9 cellular contexts compared by ENCODE assay signal in genomic region chr10:73601486-73601921, GRCh38. TPM values are rescaled to one million over a fixed set of nuclear protein-coding genes. Genes with fewer than 3 reads are reported as not detected.
DNase-seq lines count a peak whose midpoint lies in the region; ATAC-seq, FAIRE-seq and TF ChIP-seq lines count a peak whose summit lies in the region.
"Had no signal": no experiment of that assay in that cellular context is flagged by ENCODE, and none has a peak within 500 bp of the region (broad histone marks: within the 10 kb centered on the region; RNA-seq: fewer than 3 reads in every experiment).

No MANE protein-coding gene starts in this region.

- 0 out of 2 replicates have a peak, but pooled peaks cover 5% of the 10 kb centered on the region for H3K79me2 ChIP-seq in PC-3 (ENCODE audit: low read length)

- peak; percentile 100 for DNase-seq in PC-3
- DNase-seq in iPS-NIHi11 (ENCODE audit: low spot score) = peak; percentile 77
- DNase-seq in small intestine = peak; percentile 96
- DNase-seq in activated CD4-positive, alpha-beta T cell treated with anti-CD3 and anti-CD28 coated beads, Interleukin-2, amount 50 U/mL, for 48 hours = no peak
- DNase-seq in adrenal gland = no peak
- DNase-seq in AG08395 (ENCODE audit: low spot score) = no peak
- no peak for DNase-seq in C1 segment of cervical spinal cord (lab: John Stamatoyannopoulos, UW)
- DNase-seq: left ventricle myocardium inferior had no signal

- H3F3A ChIP-seq in PC-3 (ENCODE audit: low read length, unreplicated experiment) = peaks cover 10% of the 10 kb centered on the region

- BruUV-seq in PC-3 (replicated peaks; lab: Mats Ljungman, UMichigan) = no TSS peak

- no peak overlapping the region for H3K27ac ChIP-seq in HEK293 (ENCODE audit: extremely low read depth, low read depth, low read length)
- peak overlapping the region; percentile 53 for H3K27ac ChIP-seq in PC-3 (ENCODE audit: low read length)
- H3K27ac ChIP-seq in small intestine (ENCODE audit: low read depth in 1 of 2, low read length in 1 of 2) = peak overlapping the region; percentile 50 to 91
- no peak overlapping the region for H3K27ac ChIP-seq in adrenal gland
- H3K27ac ChIP-seq: left ventricle myocardium inferior had no signal

- H3K27me3 ChIP-seq in PC-3 (ENCODE audit: low read length) = no peaks in the 10 kb centered on the region
- no peaks in the 10 kb centered on the region for H3K27me3 ChIP-seq in small intestine (ENCODE audit: control insufficient read depth in 2 of 2, insufficient read depth in 2 of 2, low read length in 2 of 2)
- H3K27me3 ChIP-seq in adrenal gland = no peaks in the 10 kb centered on the region

- H3K4me2 ChIP-seq in PC-3 (ENCODE audit: low read length) = peak overlapping the region; percentile 51

- TF ChIP-seq POLR2A in adrenal gland (IDR thresholded peaks at IDR 0.05) = no peak

- peak; percentile 97 for ATAC-seq in PC-3

- H3K9ac ChIP-seq in PC-3 (ENCODE audit: low read length) = 0 out of 2 replicates have a peak overlapping the region, but pooled peaks have one; percentile 2

- intact Hi-C loops in PC-3 (cut with micrococcal nuclease) = loop anchor here (1.0 kb wide), 4 partner anchors 9 to 24 kb away; no protein-coding TSS in a partner anchor
- intact Hi-C loops in adrenal gland (cut with DNase I) = no loop called here

- POLR2A ChIA-PET in HEK293 (lab: Yijun Ruan, JAX) (interaction anchor here (0.6 to 1.3 kb wide), 5 partner anchors 24 to 129 kb away, joined by 3 to 4 read pairs (median 3); no protein-coding TSS in a partner anchor), PC-3 (lab: Charles Lee; ENCODE audit: unreplicated experiment) (interaction anchor here (0.6 to 1.6 kb wide), 8 partner anchors 10 to 541 kb away, joined by 3 to 25 read pairs (median 8); partner anchors contain the start of genes PPP3CB and USP54)

- H4K20me1 ChIP-seq in PC-3 (ENCODE audit: low read length) = no peaks in the 10 kb centered on the region

- TF ChIP-seq CTCF in HEK293 (tag by site-specific recombination; IDR thresholded peaks at IDR 0.05) = no peak
- TF ChIP-seq CTCF in PC-3 (conservative IDR thresholded peaks at IDR 0.05; ENCODE audit: low read depth, low read length) = no peak
- TF ChIP-seq CTCF in adrenal gland (IDR thresholded peaks at IDR 0.05) = no peak

- no peak for FAIRE-seq in small intestine (lab: Jason Lieb, UNC)

- no peaks in the 10 kb centered on the region for H3K9me3 ChIP-seq in HEK293 (ENCODE audit: control insufficient read depth, insufficient read depth, low read depth, low read length)
- no peaks in the 10 kb centered on the region for H3K9me3 ChIP-seq in PC-3 (ENCODE audit: low read length)
- H3K9me3 ChIP-seq in small intestine (ENCODE audit: control insufficient read depth, low read depth) = no peaks in the 10 kb centered on the region
- no peaks in the 10 kb centered on the region for H3K9me3 ChIP-seq in adrenal gland (replicated peaks in 1 of 3)
- H3K9me3 ChIP-seq: left ventricle myocardium inferior had no signal

- H3K9me2 ChIP-seq in PC-3 (replicated peaks; ENCODE audit: low read length) = no peaks in the 10 kb centered on the region

- H3K36me3 ChIP-seq in HEK293 (ENCODE audit: control insufficient read depth in 2 of 2, insufficient read depth in 1 of 2, low read length in 2 of 2) = no peaks in the 10 kb centered on the region; a peak in 1 of 3 replicates
- H3K36me3 ChIP-seq in PC-3 (ENCODE audit: low read depth, low read length) = no peaks in the 10 kb centered on the region
- no peaks in the 10 kb centered on the region for H3K36me3 ChIP-seq in small intestine (ENCODE audit: control insufficient read depth in 2 of 2, insufficient read depth in 2 of 2, low read length in 2 of 2)
- H3K36me3 ChIP-seq in adrenal gland (replicated peaks in 1 of 2) = no peaks in the 10 kb centered on the region
- H3K36me3 ChIP-seq: left ventricle myocardium inferior had no signal

- WGBS in small intestine, 3 donors = 15 to 51% (median 38%) methylated on average over 3 of the region's 3 CpGs
- WGBS in adrenal gland, 4 donors = 75 to 93% (median 81%) methylated on average over 3 of the region's 3 CpGs

- no peak overlapping the region for H3K4me3 ChIP-seq in HEK293 (ENCODE audit: low read depth, low read length)
- H3K4me3 ChIP-seq in PC-3 (ENCODE audit: low read length) = peak overlapping the region; percentile 5; the same call in 1 of the 2 replicates
- H3K4me3 ChIP-seq in small intestine (ENCODE audit: low read depth in 1 of 2, low read length in 2 of 2) = no peak overlapping the region
- H3K4me3 ChIP-seq in adrenal gland = no peak overlapping the region
- H3K4me3 ChIP-seq: left ventricle myocardium inferior had no signal

- CTCF ChIA-PET in HEK293 (lab: Yijun Ruan, JAX) (interaction anchor here (0.6 to 2.1 kb wide), 4 partner anchors 24 to 71 kb away, joined by 3 to 11 read pairs (median 5); partner anchors contain the start of gene MYOZ1), PC-3 (lab: Charles Lee) (interaction anchor here (0.6 to 1.5 kb wide), 8 partner anchors 11 to 72 kb away, joined by 4 to 10 read pairs (median 7); partner anchors contain the start of gene USP54)

- peak overlapping the region; percentile 48 for H2AFZ ChIP-seq in PC-3 (ENCODE audit: low read length)

- H3K4me1 ChIP-seq in HEK293 (ENCODE audit: control insufficient read depth, insufficient read depth, low read length) = no peaks in the 10 kb centered on the region
- H3K4me1 ChIP-seq in PC-3 (ENCODE audit: insufficient read depth, low read length) = peaks cover 26% of the 10 kb centered on the region
- H3K4me1 ChIP-seq in small intestine (ENCODE audit: control insufficient read depth in 2 of 2, insufficient read depth in 1 of 2, low read depth in 1 of 2, low read length in 1 of 2) = no peaks in the 10 kb centered on the region
- H3K4me1 ChIP-seq in adrenal gland (replicated peaks in 1 of 2) = no peaks in the 10 kb centered on the region
- H3K4me1 ChIP-seq: left ventricle myocardium inferior had no signal

TF ChIP-seq in HEK293, 187 proteins besides CTCF, POLR2A, EP300 and RAD21 (continues in another document):
- TF ChIP-seq SCRT2 (tag by site-specific recombination; IDR thresholded peaks at IDR 0.05) (peak; percentile 53), OSR2 (tag by site-specific recombination; IDR thresholded peaks at IDR 0.05) (peak; percentile 90), ZNF792 (tag by site-specific recombination; IDR thresholded peaks at IDR 0.05) (no peak), ZBTB17 (tag by site-specific recombination; IDR thresholded peaks at IDR 0.05) (peak; percentile 58; the same call in 1 of the 2 replicates), SP7 (tag by site-specific recombination; IDR thresholded peaks at IDR 0.05) (0 out of 2 replicates have a peak, but pooled peaks have one; percentile 30), ZNF629 (tag by site-specific recombination; IDR thresholded peaks at IDR 0.05) (peak; percentile 45; the same call in 1 of the 2 replicates), ZNF791 (tag by site-specific recombination; IDR thresholded peaks at IDR 0.05) (no peak), IKZF3 (tag by site-specific recombination; IDR thresholded peaks at IDR 0.05) (peak; percentile 68; the same call in 1 of the 2 replicates), INSM2 (tag by site-specific recombination; IDR thresholded peaks at IDR 0.05) (no peak), ZNF112 (tag by site-specific recombination; IDR thresholded peaks at IDR 0.05) (no peak), ATF2 (tag by site-specific recombination; IDR thresholded peaks at IDR 0.05; ENCODE audit: low read depth) (peak; percentile 56), ZNF600 (tag by site-specific recombination; IDR thresholded peaks at IDR 0.05) (peak; percentile 96), ZNF366 (tag by site-specific recombination; conservative IDR thresholded peaks at IDR 0.05) (peak; percentile 46; the same call in 1 of the 2 replicates)

RNA-seq across cellular contexts. Expression of gene USP54, which starts 10.4 kb away (rescaled TPM):
- total RNA-seq in PC-3 (2014; rRNA removed) (40.5 and 43.7 TPM in 2 replicates), adrenal gland (10 to 100 TPM; 10.0 to 26.8 (median 18.3) TPM)
- polyA plus RNA-seq in small intestine (1 to 10 TPM; 2.4 to 9.4 (median 9.3) TPM), adrenal gland (10 to 100 TPM in 1 of 3 donors, 1 to 10 TPM in 2; 7.3 to 11.6 (median 7.8) TPM)

RNA-seq across cellular contexts. Expression of gene MYOZ1, which starts 39.8 kb away (rescaled TPM):
- total RNA-seq in PC-3 (2014; rRNA removed) (0.17 TPM in 1 of 2 replicates, not detected in the other), adrenal gland (1 to 10 TPM in 1 of 8 donors, under 1 TPM in 7; 0.18 to 4.2 (median 0.46) TPM)
- polyA plus RNA-seq in small intestine (under 1 TPM; 0.37 to 0.54 (median 0.45) TPM), adrenal gland (under 1 TPM; 0.40 to 0.74 (median 0.48) TPM)

RNA-seq across cellular contexts. Expression of gene SYNPO2L, which starts 54.3 kb away (rescaled TPM):
- total RNA-seq in PC-3 (2014; rRNA removed) = 0.06 TPM in 1 of 2 replicates, not detected in the other
- polyA plus RNA-seq in small intestine = 1 to 10 TPM in 1 of 3 donors, under 1 TPM in 1, not detected in 1; 0.04 to 1.6 TPM
- 1 to 10 TPM in 3 of 8 donors, under 1 TPM in 3, not detected in 2; 0.12 to 4.3 (median 0.91) TPM for total RNA-seq in adrenal gland
- under 1 TPM; 0.27 to 0.48 (median 0.32) TPM for polyA plus RNA-seq in adrenal gland

Comparison
In these comparisons a context has a peak if more than half of its experiments do, and no peak if none do; other contexts are left out.
1. H3K27ac ChIP-seq: peak in PC-3 (single experiment) and small intestine (2 of 2); none in HEK293 (single experiment) and adrenal gland (0 of 5).
2. DNase-seq: peak in PC-3 (single experiment), iPS-NIHi11 (single experiment) and small intestine (single experiment); none in activated CD4-positive, alpha-beta T cell treated with anti-CD3 and anti-CD28 coated beads, Interleukin-2, amount 50 U/mL, for 48 hours (0 of 2), adrenal gland (0 of 7), AG08395 (single experiment) and C1 segment of cervical spinal cord (0 of 14).